8 cellular contexts compared by ENCODE assay signal in genomic region chr12:6607751-6608591, GRCh38. TPM values are rescaled to one million over a fixed set of nuclear protein-coding genes. Genes with fewer than 3 reads are reported as not detected.
DNase-seq lines count a peak whose midpoint lies in the region; FAIRE-seq and TF ChIP-seq lines count a peak whose summit lies in the region.

No MANE protein-coding gene starts in this region.

- no peak overlapping the region for H3K27ac ChIP-seq in H1 (ENCODE audit: low read depth, low read length)

- peaks cover 17 to 34% (median 23%) of the 10 kb centered on the region in 4 experiments for H3K4me1 ChIP-seq in H1 (replicated peaks in 1 of 4; ENCODE audit: control insufficient read depth in 3 of 4, insufficient read depth in 4 of 4, low read length in 3 of 4)

- H3K23ac ChIP-seq in H1 (ENCODE audit: insufficient read length): no peak overlapping the region

- CTCF ChIA-PET in H1 (lab: Charles Lee; ENCODE audit: partially characterized antibody): interaction anchor here (0.7 to 1.4 kb wide), 5 partner anchors 37 to 222 kb away, joined by 3 to 5 read pairs (median 3); no protein-coding TSS in a partner anchor

- TF ChIP-seq POLR2A in H1 (IDR thresholded peaks at IDR 0.05; ENCODE audit: control extremely low read depth in 1 of 2, low read depth in 2 of 2, low read length in 2 of 2): no peak

- H3K27me3 ChIP-seq in GM06990 (replicated peaks; ENCODE audit: control insufficient read depth, insufficient read depth, low read length) (no peaks in the 10 kb centered on the region), H1 (replicated peaks in 1 of 4; ENCODE audit: control insufficient read depth in 3 of 4, extremely low read depth in 1 of 4, insufficient read depth in 3 of 4, low read length in 3 of 4) (no peaks in the 10 kb centered on the region)

- H3K9me3 Mint-ChIP-seq in nephron progenitor cell: no peaks in the 10 kb centered on the region

- H2BK120ac ChIP-seq in H1 (replicated peaks; ENCODE audit: low read depth, low read length): no peak overlapping the region

- H2BK15ac ChIP-seq in H1 (ENCODE audit: low read length): no peak overlapping the region; the same call in 1 of the 2 replicates

- no peak overlapping the region for H3K4me3 ChIP-seq in GM06990 (replicated peaks; ENCODE audit: low read depth, low read length)
- H3K4me3 ChIP-seq in H1 (ENCODE audit: extremely low read depth in 1 of 4, insufficient read depth in 2 of 4, low read depth in 3 of 4, low read length in 4 of 4): peak overlapping the region in 1 of 4 experiments; percentile 17; a peak in 3 of 8 replicates

- peaks cover 11% of the 10 kb centered on the region for H3K79me1 ChIP-seq in H1 (ENCODE audit: low read depth, low read length)

- no peak overlapping the region for H2BK20ac ChIP-seq in H1 (ENCODE audit: low read length)

- H4K91ac ChIP-seq in H1 (replicated peaks; ENCODE audit: insufficient read length, low read length): no peak overlapping the region

- H3K4me1 Mint-ChIP-seq in nephron progenitor cell: peaks cover 55% of the 10 kb centered on the region

- H3K9ac ChIP-seq in H1 (replicated peaks in 1 of 4; ENCODE audit: extremely low read depth in 1 of 4, low read depth in 3 of 4, low read length in 3 of 4): no peak overlapping the region

- H3K27me3 Mint-ChIP-seq in nephron progenitor cell (ENCODE audit: low read depth, poor library complexity): peaks cover 5% of the 10 kb centered on the region

- peaks cover 15 to 22% of the 10 kb centered on the region in 2 experiments for H4K20me1 ChIP-seq in H1 (replicated peaks in 1 of 2; ENCODE audit: control insufficient read depth in 1 of 2, insufficient read depth in 2 of 2, low read length in 2 of 2)

- H3K36me3 ChIP-seq in GM06990 (ENCODE audit: control insufficient read depth, insufficient read depth, low read length): peaks cover 4% of the 10 kb centered on the region
- peaks cover 0 to 20% (median 4%) of the 10 kb centered on the region in 4 experiments; a peak in 5 of 8 replicates for H3K36me3 ChIP-seq in H1 (ENCODE audit: control insufficient read depth in 2 of 4, insufficient read depth in 4 of 4, low read length in 3 of 4)

- no peak overlapping the region for H2AFZ ChIP-seq in H1 (ENCODE audit: low read length)

- no peak overlapping the region for H2BK5ac ChIP-seq in H1 (ENCODE audit: low read depth, low read length)

- peaks cover 22% of the 10 kb centered on the region for H3K36me3 Mint-ChIP-seq in nephron progenitor cell (ENCODE audit: low read depth)

- peaks cover 22 to 33% of the 10 kb centered on the region in 2 experiments for H3K79me2 ChIP-seq in H1 (ENCODE audit: control insufficient read depth in 1 of 2, insufficient read depth in 2 of 2, low read length in 2 of 2)

- no peak for TF ChIP-seq RAD21 in H1 (IDR thresholded peaks at IDR 0.05 in 1 of 2, conservative IDR thresholded peaks at IDR 0.05 in 1 of 2; ENCODE audit: low read depth in 2 of 2, low read length in 2 of 2)

- no peak overlapping the region for H3K4ac ChIP-seq in H1 (replicated peaks; ENCODE audit: insufficient read length, low read depth, low read length)

- DNase-seq in GM06990 (ENCODE audit: extremely low read depth, insufficient read length) (peak; percentile 26), HT-29 (ENCODE audit: low spot score) (peak; percentile 90), NCI-H526 treated with DMSO at 0.1 percent for 48 hours (lab: John Stamatoyannopoulos, UW) (peak; percentile 94), H1 (ENCODE audit: low read depth in 1 of 2, low spot score in 2 of 2) (no peak), nephron progenitor cell (peak; percentile 49), urothelium cell line (ENCODE audit: low spot score) (peak; percentile 92), D721Med (ENCODE audit: insufficient read length, low spot score) (no peak)
- peak; percentile 81 for DNase-seq in activated CD4-positive, alpha-beta T cell treated with anti-CD3 and anti-CD28 coated beads for 48 hours

- no peak overlapping the region for H3K27ac Mint-ChIP-seq in nephron progenitor cell

- no peaks in the 10 kb centered on the region for H3K9me3 ChIP-seq in H1 (ENCODE audit: insufficient read depth in 2 of 2, low read depth in 1 of 2, low read length in 1 of 2)

- H3K23me2 ChIP-seq in H1 (ENCODE audit: low read depth, low read length): peaks cover 16% of the 10 kb centered on the region; the same call in 1 of the 2 replicates

- POLR2A ChIA-PET in H1 (lab: Charles Lee; ENCODE audit: partially characterized antibody): interaction anchor here (0.6 to 2.3 kb wide), 10 partner anchors 12 to 241 kb away, joined by 3 to 18 read pairs (median 4); partner anchors contain the start of genes GAPDH, GPR162 and MLF2

- no peak overlapping the region for H3K14ac ChIP-seq in H1 (ENCODE audit: insufficient read length)

- H2AK5ac ChIP-seq in H1 (ENCODE audit: low read depth, low read length): no peak overlapping the region; the same call in 1 of the 2 replicates

- no peak overlapping the region for H4K8ac ChIP-seq in H1 (ENCODE audit: extremely low read depth, insufficient read depth, low read length)

- peak overlapping the region; percentile 31 to 99; a peak in 3 of 4 replicates for H3K4me2 ChIP-seq in H1 (ENCODE audit: insufficient read depth in 1 of 2, low read depth in 2 of 2, low read length in 2 of 2)

- H3K4me3 Mint-ChIP-seq in nephron progenitor cell: no peak overlapping the region

- H4K5ac ChIP-seq in H1 (ENCODE audit: insufficient read length, low read depth, low read length): no peak overlapping the region

- WGBS in H1 (ENCODE audit: extremely low coverage in 1 of 2, insufficient coverage in 1 of 2, insufficient read length in 1 of 2, insufficient replicate concordance in 2 of 2, low coverage in 1 of 2, low lambda C conversion rate in 2 of 2, missing lambda C conversion rate in 1 of 2), 2 experiments: 84% methylated on average over 8 of the region's 8 CpGs; no CpG with 5 or more reads in 1 of the 2 experiments

- H3K56ac ChIP-seq in H1 (replicated peaks; ENCODE audit: insufficient read length, low read depth, low read length): no peak overlapping the region

- no peak for FAIRE-seq in H1 (lab: Jason Lieb, UNC)
- peak; percentile 96 for FAIRE-seq in urothelium cell line (lab: Jason Lieb, UNC)
- no peak for FAIRE-seq in D721Med (lab: Jason Lieb, UNC)

- TF ChIP-seq CTCF in GM06990 (IDR thresholded peaks at IDR 0.05; ENCODE audit: insufficient read depth, low read length, poor library complexity, severe bottlenecking): no peak
- no peak for TF ChIP-seq CTCF in H1 (IDR thresholded peaks at IDR 0.05; ENCODE audit: control extremely low read depth in 1 of 3, insufficient read depth in 1 of 3, low read depth in 1 of 3, low read length in 3 of 3)
- no peak for TF ChIP-seq CTCF in nephron progenitor cell (IDR thresholded peaks at IDR 0.05)
- TF ChIP-seq CTCF in D721Med (IDR thresholded peaks at IDR 0.05; ENCODE audit: insufficient read depth, missing control alignments): no peak

- no peak for TF ChIP-seq EP300 in H1 (IDR thresholded peaks at IDR 0.05; ENCODE audit: borderline replicate concordance in 1 of 2, low read depth in 2 of 2, low read length in 2 of 2)

- no peak overlapping the region for H3K18ac ChIP-seq in H1 (ENCODE audit: extremely low read depth, low read length)

- no peak overlapping the region for H2BK12ac ChIP-seq in H1 (ENCODE audit: low read depth, low read length)

RNA-seq across cellular contexts. Expression of gene CHD4, which starts 0.8 kb away (rescaled TPM):
- total RNA-seq in HT-29 (2014; rRNA removed; shearing (Covaris generic)): 253 and 269 TPM in 2 replicates
- total RNA-seq in H1 (2021; fragmentation: NEBNext Ultra II Directional; extraction: Animal tissue kit (Norgen Biotek cat#: 25700)): 305 and 330 TPM in 2 replicates
- 198 and 214 TPM in 2 replicates for polyA plus RNA-seq in H1 (2011; rRNA removed)
- 178 TPM for polyA plus RNA-seq in H1 (2011; cell fraction: cytosol; rRNA removed)
- 362 TPM for polyA plus RNA-seq in H1 (2011; cell fraction: nucleus; rRNA removed)
- polyA plus RNA-seq in H1 (2012, experiment 1 of 2): 194 to 267 TPM (median 241 TPM) in 4 replicates
- 52.1 TPM for polyA plus RNA-seq in H1 (2012, experiment 2 of 2)
- 180 TPM for polyA plus RNA-seq in H1 (2013, experiment 1 of 2)
- polyA plus RNA-seq in H1 (2013, experiment 2 of 2): 192 TPM
- 290 and 298 TPM in 2 replicates for polyA minus RNA-seq in H1 (2011; rRNA and poly(A)+ RNA removed)
- 180 TPM for polyA minus RNA-seq in H1 (2011; cell fraction: cytosol; rRNA and poly(A)+ RNA removed)
- polyA minus RNA-seq in H1 (2011; cell fraction: nucleus; rRNA and poly(A)+ RNA removed): 129 TPM

RNA-seq across cellular contexts. Expression of gene LPAR5, which starts 27.8 kb away (rescaled TPM):
- total RNA-seq in HT-29 (2014; rRNA removed; shearing (Covaris generic)): 0.03 TPM in 1 of 2 replicates, not detected in the other
- 0.22 and 0.23 TPM in 2 replicates for total RNA-seq in H1 (2021; fragmentation: NEBNext Ultra II Directional; extraction: Animal tissue kit (Norgen Biotek cat#: 25700))
- polyA plus RNA-seq in H1 (2011; rRNA removed): 0.24 and 0.63 TPM in 2 replicates
- polyA plus RNA-seq in H1 (2011; cell fraction: cytosol; rRNA removed): 0.31 TPM
- polyA plus RNA-seq in H1 (2011; cell fraction: nucleus; rRNA removed): 0.47 TPM
- polyA plus RNA-seq in H1 (2012, experiment 1 of 2): 0.29 to 0.40 TPM (median 0.35 TPM) in 3 of 4 replicates, not detected in the other
- polyA plus RNA-seq in H1 (2012, experiment 2 of 2): 0.21 TPM
- polyA plus RNA-seq in H1 (2013, experiment 1 of 2): 0.57 TPM
- 0.48 TPM for polyA plus RNA-seq in H1 (2013, experiment 2 of 2)
- polyA minus RNA-seq in H1 (2011; rRNA and poly(A)+ RNA removed): 0.32 and 0.63 TPM in 2 replicates
- not detected for polyA minus RNA-seq in H1 (2011; cell fraction: cytosol; rRNA and poly(A)+ RNA removed)
- polyA minus RNA-seq in H1 (2011; cell fraction: nucleus; rRNA and poly(A)+ RNA removed): 0.40 TPM

RNA-seq across cellular contexts. Expression of gene ACRBP, which starts 39.3 kb away (rescaled TPM):
- total RNA-seq in HT-29 (2014; rRNA removed; shearing (Covaris generic)): 0.31 TPM in 1 of 2 replicates, not detected in the other
- total RNA-seq in H1 (2021; fragmentation: NEBNext Ultra II Directional; extraction: Animal tissue kit (Norgen Biotek cat#: 25700)): 0.80 and 1.2 TPM in 2 replicates
- 5.2 and 8.9 TPM in 2 replicates for polyA plus RNA-seq in H1 (2011; rRNA removed)
- 4.1 TPM for polyA plus RNA-seq in H1 (2011; cell fraction: cytosol; rRNA removed)
- polyA plus RNA-seq in H1 (2011; cell fraction: nucleus; rRNA removed): 13.2 TPM
- 0.98 to 1.8 TPM (median 1.4 TPM) in 4 replicates for polyA plus RNA-seq in H1 (2012, experiment 1 of 2)
- polyA plus RNA-seq in H1 (2012, experiment 2 of 2): 0.30 TPM
- polyA plus RNA-seq in H1 (2013, experiment 1 of 2): 1.5 TPM
- 2.1 TPM for polyA plus RNA-seq in H1 (2013, experiment 2 of 2)
- 5.7 and 11.8 TPM in 2 replicates for polyA minus RNA-seq in H1 (2011; rRNA and poly(A)+ RNA removed)
- polyA minus RNA-seq in H1 (2011; cell fraction: cytosol; rRNA and poly(A)+ RNA removed): 2.2 TPM
- 5.7 TPM for polyA minus RNA-seq in H1 (2011; cell fraction: nucleus; rRNA and poly(A)+ RNA removed)

RNA-seq across cellular contexts. Expression of gene NOP2, which starts 39.9 kb away (rescaled TPM):
- 73.5 and 74.9 TPM in 2 replicates for total RNA-seq in HT-29 (2014; rRNA removed; shearing (Covaris generic))
- 82.6 and 85.6 TPM in 2 replicates for total RNA-seq in H1 (2021; fragmentation: NEBNext Ultra II Directional; extraction: Animal tissue kit (Norgen Biotek cat#: 25700))
- polyA plus RNA-seq in H1 (2011; rRNA removed): 34.4 and 35.4 TPM in 2 replicates
- polyA plus RNA-seq in H1 (2011; cell fraction: cytosol; rRNA removed): 55.4 TPM
- polyA plus RNA-seq in H1 (2011; cell fraction: nucleus; rRNA removed): 191 TPM
- polyA plus RNA-seq in H1 (2012, experiment 1 of 2): 73.4 to 85.0 TPM (median 77.9 TPM) in 4 replicates
- polyA plus RNA-seq in H1 (2012, experiment 2 of 2): 49.2 TPM
- 63.9 TPM for polyA plus RNA-seq in H1 (2013, experiment 1 of 2)
- 51.3 TPM for polyA plus RNA-seq in H1 (2013, experiment 2 of 2)
- 29.8 and 75.1 TPM in 2 replicates for polyA minus RNA-seq in H1 (2011; rRNA and poly(A)+ RNA removed)
- polyA minus RNA-seq in H1 (2011; cell fraction: cytosol; rRNA and poly(A)+ RNA removed): 26.6 TPM
- polyA minus RNA-seq in H1 (2011; cell fraction: nucleus; rRNA and poly(A)+ RNA removed): 45.4 TPM

RNA-seq across cellular contexts. Expression of gene IFFO1, which starts 52.1 kb away (rescaled TPM):
- 0.37 and 0.41 TPM in 2 replicates for total RNA-seq in HT-29 (2014; rRNA removed; shearing (Covaris generic))
- 11.8 and 12.2 TPM in 2 replicates for total RNA-seq in H1 (2021; fragmentation: NEBNext Ultra II Directional; extraction: Animal tissue kit (Norgen Biotek cat#: 25700))
- 12.8 and 16.4 TPM in 2 replicates for polyA plus RNA-seq in H1 (2011; rRNA removed)
- 15.3 TPM for polyA plus RNA-seq in H1 (2011; cell fraction: cytosol; rRNA removed)
- 40.6 TPM for polyA plus RNA-seq in H1 (2011; cell fraction: nucleus; rRNA removed)
- polyA plus RNA-seq in H1 (2012, experiment 1 of 2): 8.2 to 13.3 TPM (median 13.2 TPM) in 4 replicates
- 7.8 TPM for polyA plus RNA-seq in H1 (2012, experiment 2 of 2)
- polyA plus RNA-seq in H1 (2013, experiment 1 of 2): 11.5 TPM
- polyA plus RNA-seq in H1 (2013, experiment 2 of 2): 9.5 TPM
- polyA minus RNA-seq in H1 (2011; rRNA and poly(A)+ RNA removed): 4.7 and 4.9 TPM in 2 replicates
- 3.6 TPM for polyA minus RNA-seq in H1 (2011; cell fraction: cytosol; rRNA and poly(A)+ RNA removed)
- polyA minus RNA-seq in H1 (2011; cell fraction: nucleus; rRNA and poly(A)+ RNA removed): 10.6 TPM

Comparison
In these comparisons a context has a peak if more than half of its experiments do, and no peak if none do; other contexts are left out.
1. DNase-seq: peak in GM06990 (single experiment), HT-29 (single experiment), NCI-H526 treated with DMSO at 0.1 percent for 48 hours (single experiment), activated CD4-positive, alpha-beta T cell treated with anti-CD3 and anti-CD28 coated beads for 48 hours (single experiment), nephron progenitor cell (single experiment) and urothelium cell line (single experiment); none in H1 (0 of 2) and D721Med (single experiment).